1 cellular context compared by ENCODE assay signal in the genomic region with DNA sequence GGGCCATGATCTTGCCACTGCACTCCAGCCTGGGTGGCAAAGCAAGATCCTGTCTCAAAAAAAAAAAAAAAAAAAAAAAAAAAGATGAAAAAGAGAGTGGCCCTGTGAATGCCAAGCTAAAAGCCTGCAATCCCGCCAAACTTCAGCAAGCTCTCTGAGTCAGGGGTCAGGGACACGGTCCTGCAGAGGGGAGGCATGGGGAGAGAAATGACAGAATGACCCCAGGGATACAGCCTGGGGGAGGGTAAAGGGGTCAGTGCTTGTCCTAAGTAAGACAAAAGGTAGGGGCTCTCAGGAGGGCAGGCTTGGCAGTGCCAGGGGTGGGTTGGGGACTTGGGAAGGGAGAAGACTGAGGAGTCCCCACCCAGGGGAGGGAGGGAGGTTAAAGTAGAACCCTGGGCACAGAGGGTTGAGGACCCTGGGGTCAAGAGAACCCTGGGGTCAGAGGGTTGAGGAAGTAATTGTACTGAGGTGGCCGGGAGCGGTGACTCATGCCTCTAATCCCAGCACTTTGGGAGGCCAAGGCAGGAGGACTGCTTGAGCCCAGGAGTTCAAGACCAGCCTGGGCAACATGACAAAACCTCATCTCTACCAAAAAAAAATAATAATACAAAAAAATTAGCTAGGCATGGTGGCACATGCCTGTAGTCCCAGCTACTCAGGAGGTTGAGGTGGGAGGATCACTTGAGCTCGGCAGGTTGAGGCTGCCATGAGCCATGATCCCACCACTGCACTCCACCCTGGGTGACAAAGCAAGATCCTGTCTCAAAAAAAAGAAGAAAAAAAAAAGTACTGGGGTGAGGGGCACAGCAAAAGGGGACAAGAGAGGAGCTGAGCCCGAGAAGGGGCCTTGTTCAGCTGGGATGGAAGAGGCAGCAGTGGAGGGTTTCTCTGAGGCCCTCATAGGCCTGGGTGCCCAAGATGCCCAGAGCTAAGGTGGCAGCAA.
TF ChIP-seq lines count a peak whose summit lies in the region.

No MANE protein-coding gene starts in this region.

TF ChIP-seq in IMR-90, 13 proteins besides CTCF, POLR2A, EP300 and RAD21:
- TF ChIP-seq CHD1 (IDR thresholded peaks at IDR 0.05; ENCODE audit: low read depth, low read length) (no peak), RCOR1 (IDR thresholded peaks at IDR 0.05; ENCODE audit: insufficient replicate concordance, low read length) (no peak), MAZ (IDR thresholded peaks at IDR 0.05; ENCODE audit: borderline replicate concordance, low read depth, low read length) (no peak)
